In genomic region chr2:45778720-45779171, GRCh38 we compare ENCODE assay signal across 8 cellular contexts.
DNase-seq lines count a peak whose midpoint lies in the region; ATAC-seq and TF ChIP-seq lines count a peak whose summit lies in the region.

No MANE protein-coding gene starts in this region.

- DNase-seq in GM12864 (ENCODE audit: low read depth) (peak; percentile 39), Kasumi-1 (lab: John Stamatoyannopoulos, UW) (peak; percentile 56 to 60), T1000 (lab: John Stamatoyannopoulos, UW) (peak; percentile 29), astrocyte of the hippocampus (ENCODE audit: low read depth, low spot score) (peak; percentile 63), iPS-NIHi7 (ENCODE audit: extremely low spot score) (peak; percentile 85)
- DNase-seq in stimulated activated CD4-positive, alpha-beta T cell treated with anti-CD3 and anti-CD28 coated beads, Interleukin-2, amount 100 ng/mL, for 48 hours = peak; percentile 63 to 67

- ATAC-seq in HG03159 (IDR thresholded peaks at IDR 0.05; ENCODE audit: unreplicated experiment) = no peak
- no peak for ATAC-seq in HG02610 (IDR thresholded peaks at IDR 0.05; ENCODE audit: unreplicated experiment)

- TF ChIP-seq CTCF in GM12864 (IDR thresholded peaks at IDR 0.05; ENCODE audit: low read depth, low read length, missing control alignments) = peak; percentile 68

- no peak overlapping the region for H3K4me3 ChIP-seq in GM12864 (ENCODE audit: low read depth, low read length)

Comparison
In these comparisons a context has a peak if more than half of its experiments do, and no peak if none do; other contexts are left out.
1. DNase-seq: peak in every context shown above with its lines; median percentile 85 in iPS-NIHi7; 65 in stimulated activated CD4-positive, alpha-beta T cell treated with anti-CD3 and anti-CD28 coated beads, Interleukin-2, amount 100 ng/mL, for 48 hours; 63 in astrocyte of the hippocampus; 58 in Kasumi-1; 39 in GM12864; 29 in T1000.